In the genomic region with DNA sequence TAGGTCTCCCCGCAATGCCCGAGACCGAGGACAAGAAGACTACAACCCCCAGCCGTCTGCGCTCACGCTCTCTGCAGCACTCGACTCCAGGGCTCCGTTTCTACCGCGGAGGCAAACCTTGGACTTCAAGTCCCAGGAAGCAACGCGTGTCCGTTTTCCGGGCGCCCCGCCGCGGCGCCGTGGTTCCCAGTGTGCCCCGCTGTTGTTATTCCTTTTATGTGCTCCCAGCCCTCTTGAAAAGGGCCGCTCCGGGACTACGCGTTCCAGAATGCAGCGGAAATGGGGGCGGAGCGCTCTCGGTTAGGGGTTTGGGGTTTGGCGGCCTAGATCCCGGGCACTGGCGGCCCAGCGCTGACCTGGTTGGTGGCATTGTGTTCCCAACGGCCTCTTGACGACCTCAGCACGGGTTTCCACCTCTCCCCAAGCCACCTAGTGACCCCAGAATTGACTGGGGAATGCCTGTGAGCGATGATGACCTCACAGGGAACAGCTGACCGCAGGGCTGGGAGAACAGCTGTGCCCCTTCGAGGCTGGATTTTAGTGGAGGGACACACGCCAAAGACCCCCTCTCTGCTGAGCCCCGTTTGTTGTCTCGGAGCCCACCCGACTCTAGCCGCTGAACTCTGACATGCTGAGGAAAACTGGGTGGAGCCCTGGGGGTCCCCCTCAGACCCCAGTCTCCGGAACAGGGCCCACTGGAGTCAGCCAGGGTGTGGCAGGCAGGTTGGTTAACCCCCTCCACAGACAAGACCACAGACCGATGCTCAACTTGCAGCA, we compare ENCODE assay signal across 1 cellular context.
TF ChIP-seq lines count a peak whose summit lies in the region.

No MANE protein-coding gene starts in this region.

TF ChIP-seq in HepG2, 621 proteins besides CTCF, POLR2A, EP300 and RAD21 (continued from another document and continues in another):
- TF ChIP-seq, protein P1, sequence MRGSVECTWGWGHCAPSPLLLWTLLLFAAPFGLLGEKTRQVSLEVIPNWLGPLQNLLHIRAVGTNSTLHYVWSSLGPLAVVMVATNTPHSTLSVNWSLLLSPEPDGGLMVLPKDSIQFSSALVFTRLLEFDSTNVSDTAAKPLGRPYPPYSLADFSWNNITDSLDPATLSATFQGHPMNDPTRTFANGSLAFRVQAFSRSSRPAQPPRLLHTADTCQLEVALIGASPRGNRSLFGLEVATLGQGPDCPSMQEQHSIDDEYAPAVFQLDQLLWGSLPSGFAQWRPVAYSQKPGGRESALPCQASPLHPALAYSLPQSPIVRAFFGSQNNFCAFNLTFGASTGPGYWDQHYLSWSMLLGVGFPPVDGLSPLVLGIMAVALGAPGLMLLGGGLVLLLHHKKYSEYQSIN (CRISPR knock-in tag; IDR thresholded peaks at IDR 0.05; ENCODE audit: borderline replicate concordance) = no peak
- no peak for TF ChIP-seq SOX6 (IDR thresholded peaks at IDR 0.05)
- peak; percentile 70 for TF ChIP-seq SOX6 (CRISPR knock-in tag; IDR thresholded peaks at IDR 0.05)
- TF ChIP-seq, protein P2, sequence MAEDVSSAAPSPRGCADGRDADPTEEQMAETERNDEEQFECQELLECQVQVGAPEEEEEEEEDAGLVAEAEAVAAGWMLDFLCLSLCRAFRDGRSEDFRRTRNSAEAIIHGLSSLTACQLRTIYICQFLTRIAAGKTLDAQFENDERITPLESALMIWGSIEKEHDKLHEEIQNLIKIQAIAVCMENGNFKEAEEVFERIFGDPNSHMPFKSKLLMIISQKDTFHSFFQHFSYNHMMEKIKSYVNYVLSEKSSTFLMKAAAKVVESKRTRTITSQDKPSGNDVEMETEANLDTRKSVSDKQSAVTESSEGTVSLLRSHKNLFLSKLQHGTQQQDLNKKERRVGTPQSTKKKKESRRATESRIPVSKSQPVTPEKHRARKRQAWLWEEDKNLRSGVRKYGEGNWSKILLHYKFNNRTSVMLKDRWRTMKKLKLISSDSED (CRISPR knock-in tag; IDR thresholded peaks at IDR 0.05) = no peak
- peak; percentile 53; the same call in 1 of the 2 replicates for TF ChIP-seq ZNF792 (CRISPR knock-in tag; IDR thresholded peaks at IDR 0.05)
- no peak for TF ChIP-seq RFX1 (IDR thresholded peaks at IDR 0.05)
- peak; percentile 90; the same call in 1 of the 2 replicates for TF ChIP-seq ZBTB25 (CRISPR knock-in tag; IDR thresholded peaks at IDR 0.05)
- no peak for TF ChIP-seq PHF5A (CRISPR knock-in tag; IDR thresholded peaks at IDR 0.05; ENCODE audit: low read depth, unreplicated experiment)
- peak; percentile 56 for TF ChIP-seq ASH2L (IDR thresholded peaks at IDR 0.05; ENCODE audit: insufficient read length, low read depth, low read length)
- TF ChIP-seq THAP11 (CRISPR knock-in tag; IDR thresholded peaks at IDR 0.05) = peak; percentile 99
- 0 out of 2 replicates have a peak, but pooled peaks have one; percentile 51 for TF ChIP-seq KLF13 (CRISPR knock-in tag; IDR thresholded peaks at IDR 0.05)
- TF ChIP-seq, protein P3, sequence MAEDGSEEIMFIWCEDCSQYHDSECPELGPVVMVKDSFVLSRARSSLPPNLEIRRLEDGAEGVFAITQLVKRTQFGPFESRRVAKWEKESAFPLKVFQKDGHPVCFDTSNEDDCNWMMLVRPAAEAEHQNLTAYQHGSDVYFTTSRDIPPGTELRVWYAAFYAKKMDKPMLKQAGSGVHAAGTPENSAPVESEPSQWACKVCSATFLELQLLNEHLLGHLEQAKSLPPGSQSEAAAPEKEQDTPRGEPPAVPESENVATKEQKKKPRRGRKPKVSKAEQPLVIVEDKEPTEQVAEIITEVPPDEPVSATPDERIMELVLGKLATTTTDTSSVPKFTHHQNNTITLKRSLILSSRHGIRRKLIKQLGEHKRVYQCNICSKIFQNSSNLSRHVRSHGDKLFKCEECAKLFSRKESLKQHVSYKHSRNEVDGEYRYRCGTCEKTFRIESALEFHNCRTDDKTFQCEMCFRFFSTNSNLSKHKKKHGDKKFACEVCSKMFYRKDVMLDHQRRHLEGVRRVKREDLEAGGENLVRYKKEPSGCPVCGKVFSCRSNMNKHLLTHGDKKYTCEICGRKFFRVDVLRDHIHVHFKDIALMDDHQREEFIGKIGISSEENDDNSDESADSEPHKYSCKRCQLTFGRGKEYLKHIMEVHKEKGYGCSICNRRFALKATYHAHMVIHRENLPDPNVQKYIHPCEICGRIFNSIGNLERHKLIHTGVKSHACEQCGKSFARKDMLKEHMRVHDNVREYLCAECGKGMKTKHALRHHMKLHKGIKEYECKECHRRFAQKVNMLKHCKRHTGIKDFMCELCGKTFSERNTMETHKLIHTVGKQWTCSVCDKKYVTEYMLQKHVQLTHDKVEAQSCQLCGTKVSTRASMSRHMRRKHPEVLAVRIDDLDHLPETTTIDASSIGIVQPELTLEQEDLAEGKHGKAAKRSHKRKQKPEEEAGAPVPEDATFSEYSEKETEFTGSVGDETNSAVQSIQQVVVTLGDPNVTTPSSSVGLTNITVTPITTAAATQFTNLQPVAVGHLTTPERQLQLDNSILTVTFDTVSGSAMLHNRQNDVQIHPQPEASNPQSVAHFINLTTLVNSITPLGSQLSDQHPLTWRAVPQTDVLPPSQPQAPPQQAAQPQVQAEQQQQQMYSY (CRISPR knock-in tag; IDR thresholded peaks at IDR 0.05) = peak; percentile 50; the same call in 1 of the 2 replicates
- TF ChIP-seq ZSCAN9 (CRISPR knock-in tag; IDR thresholded peaks at IDR 0.05; ENCODE audit: borderline replicate concordance) = 0 out of 2 replicates have a peak, but pooled peaks have one; percentile 13
- TF ChIP-seq HMGXB3 (CRISPR knock-in tag; IDR thresholded peaks at IDR 0.05; ENCODE audit: borderline replicate concordance) = peak; percentile 45; the same call in 1 of the 2 replicates
- TF ChIP-seq, protein P4, sequence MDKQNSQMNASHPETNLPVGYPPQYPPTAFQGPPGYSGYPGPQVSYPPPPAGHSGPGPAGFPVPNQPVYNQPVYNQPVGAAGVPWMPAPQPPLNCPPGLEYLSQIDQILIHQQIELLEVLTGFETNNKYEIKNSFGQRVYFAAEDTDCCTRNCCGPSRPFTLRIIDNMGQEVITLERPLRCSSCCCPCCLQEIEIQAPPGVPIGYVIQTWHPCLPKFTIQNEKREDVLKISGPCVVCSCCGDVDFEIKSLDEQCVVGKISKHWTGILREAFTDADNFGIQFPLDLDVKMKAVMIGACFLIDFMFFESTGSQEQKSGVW (CRISPR knock-in tag; IDR thresholded peaks at IDR 0.05; ENCODE audit: borderline replicate concordance) = no peak
- TF ChIP-seq ZNF777 (CRISPR knock-in tag; IDR thresholded peaks at IDR 0.05) = peak; percentile 77
- TF ChIP-seq MBD4 (IDR thresholded peaks at IDR 0.05; ENCODE audit: borderline replicate concordance, low read length) = no peak
- 0 out of 2 replicates have a peak, but pooled peaks have one; percentile 18 for TF ChIP-seq HOXD1 (CRISPR knock-in tag; IDR thresholded peaks at IDR 0.05)
- TF ChIP-seq SIX4 (CRISPR knock-in tag; IDR thresholded peaks at IDR 0.05) = peak; percentile 60
- TF ChIP-seq KDM4B (CRISPR knock-in tag; IDR thresholded peaks at IDR 0.05) = no peak
- TF ChIP-seq ZFP62 (CRISPR knock-in tag; IDR thresholded peaks at IDR 0.05) = 0 out of 2 replicates have a peak, but pooled peaks have one; percentile 58
- TF ChIP-seq, protein P5, sequence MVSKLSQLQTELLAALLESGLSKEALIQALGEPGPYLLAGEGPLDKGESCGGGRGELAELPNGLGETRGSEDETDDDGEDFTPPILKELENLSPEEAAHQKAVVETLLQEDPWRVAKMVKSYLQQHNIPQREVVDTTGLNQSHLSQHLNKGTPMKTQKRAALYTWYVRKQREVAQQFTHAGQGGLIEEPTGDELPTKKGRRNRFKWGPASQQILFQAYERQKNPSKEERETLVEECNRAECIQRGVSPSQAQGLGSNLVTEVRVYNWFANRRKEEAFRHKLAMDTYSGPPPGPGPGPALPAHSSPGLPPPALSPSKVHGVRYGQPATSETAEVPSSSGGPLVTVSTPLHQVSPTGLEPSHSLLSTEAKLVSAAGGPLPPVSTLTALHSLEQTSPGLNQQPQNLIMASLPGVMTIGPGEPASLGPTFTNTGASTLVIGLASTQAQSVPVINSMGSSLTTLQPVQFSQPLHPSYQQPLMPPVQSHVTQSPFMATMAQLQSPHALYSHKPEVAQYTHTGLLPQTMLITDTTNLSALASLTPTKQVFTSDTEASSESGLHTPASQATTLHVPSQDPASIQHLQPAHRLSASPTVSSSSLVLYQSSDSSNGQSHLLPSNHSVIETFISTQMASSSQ (IDR thresholded peaks at IDR 0.05; ENCODE audit: low read depth) = peak; percentile 59
- TF ChIP-seq, protein P5 (CRISPR knock-in tag; IDR thresholded peaks at IDR 0.05; ENCODE audit: borderline replicate concordance) = peak; percentile 79; the same call in 1 of the 2 replicates
- peak; percentile 89 for TF ChIP-seq SRF (IDR thresholded peaks at IDR 0.05; ENCODE audit: low read depth, low read length)
- TF ChIP-seq HMGXB4 (CRISPR knock-in tag; IDR thresholded peaks at IDR 0.05; ENCODE audit: borderline replicate concordance in 1 of 2, low read depth in 1 of 2) = peak in 1 of 2 experiments; percentile 65; a peak in 1 of 4 replicates
- no peak for TF ChIP-seq MTA1 (CRISPR knock-in tag; IDR thresholded peaks at IDR 0.05; ENCODE audit: borderline replicate concordance)
- peak; percentile 57; the same call in 1 of the 2 replicates for TF ChIP-seq KDM2A (CRISPR knock-in tag; IDR thresholded peaks at IDR 0.05; ENCODE audit: borderline replicate concordance, low read depth)
- TF ChIP-seq CBX5 (CRISPR knock-in tag; IDR thresholded peaks at IDR 0.05; ENCODE audit: borderline replicate concordance) = no peak; the same call in 1 of the 2 replicates
- TF ChIP-seq SIN3A (IDR thresholded peaks at IDR 0.05; ENCODE audit: borderline replicate concordance, low read depth, low read length) = peak; percentile 66; the same call in 1 of the 2 replicates
- TF ChIP-seq MEF2D (CRISPR knock-in tag; IDR thresholded peaks at IDR 0.05) = 0 out of 2 replicates have a peak, but pooled peaks have one; percentile 45
- no peak for TF ChIP-seq ETV6 (CRISPR knock-in tag; conservative IDR thresholded peaks at IDR 0.05)
- TF ChIP-seq ZNF543 (CRISPR knock-in tag; IDR thresholded peaks at IDR 0.05) = peak; percentile 63; the same call in 1 of the 2 replicates
- no peak for TF ChIP-seq HNRNPH1 (optimal IDR thresholded peaks at IDR 0.05; ENCODE audit: low read depth, low read length)
- TF ChIP-seq ZNF136 (CRISPR knock-in tag; IDR thresholded peaks at IDR 0.05; ENCODE audit: low read depth) = peak; percentile 13; the same call in 1 of the 2 replicates
